In genomic region chr2:73203055-73203681, GRCh38 we compare ENCODE assay signal across 12 cellular contexts. TPM values are rescaled to one million over a fixed set of nuclear protein-coding genes. Genes with fewer than 3 reads are reported as not detected.
DNase-seq lines count a peak whose midpoint lies in the region; ATAC-seq and TF ChIP-seq lines count a peak whose summit lies in the region.
"Had no signal": no experiment of that assay in that cellular context is flagged by ENCODE, and none has a peak within 500 bp of the region (broad histone marks: within the 10 kb centered on the region; RNA-seq: fewer than 3 reads in every experiment).

No MANE protein-coding gene starts in this region.

- H3K36me3 Mint-ChIP-seq in natural killer cell = no peaks in the 10 kb centered on the region
- no peaks in the 10 kb centered on the region for H3K36me3 Mint-ChIP-seq in natural killer cell treated with Interleukin-12 subunit alpha and Interleukin-12 subunit beta and Interleukin-15 and Interleukin-18, amount 100 ng/mL, for 72 hours
- H3K36me3 Mint-ChIP-seq in memory B cell = no peaks in the 10 kb centered on the region

- no peaks in the 10 kb centered on the region for H3K27me3 ChIP-seq in aorta (ENCODE audit: control insufficient read depth in 1 of 2, insufficient read depth in 2 of 2, low read length in 1 of 2)
- peaks cover 19% of the 10 kb centered on the region for H3K27me3 ChIP-seq in colonic mucosa

- H3K36me3 ChIP-seq in aorta (ENCODE audit: control insufficient read depth in 1 of 2, insufficient read depth in 2 of 2, low read length in 1 of 2) (no peaks in the 10 kb centered on the region), colonic mucosa (no peaks in the 10 kb centered on the region)

- H3K4me1 Mint-ChIP-seq in natural killer cell = no peaks in the 10 kb centered on the region
- no peaks in the 10 kb centered on the region for H3K4me1 Mint-ChIP-seq in natural killer cell treated with Interleukin-12 subunit alpha and Interleukin-12 subunit beta and Interleukin-15 and Interleukin-18, amount 100 ng/mL, for 72 hours (ENCODE audit: low read depth in 2 of 2)
- H3K4me1 Mint-ChIP-seq in memory B cell = no peaks in the 10 kb centered on the region

- H3K9ac ChIP-seq in colonic mucosa (ENCODE audit: low read depth in 2 of 2, low read length in 2 of 2) = peak overlapping the region in 1 of 2 donors; percentile 50

- H3K27ac ChIP-seq in aorta (ENCODE audit: low read depth in 1 of 2, low read length in 2 of 2) (no peak overlapping the region), colonic mucosa (no peak overlapping the region)
- H3K27ac ChIP-seq: RWPE1 had no signal

- H3K27me3 Mint-ChIP-seq in natural killer cell (ENCODE audit: low read depth in 2 of 2) (peaks cover 30 to 57% of the 10 kb centered on the region in 2 donors), memory B cell (peaks cover 28% of the 10 kb centered on the region)
- peaks cover 31 to 33% of the 10 kb centered on the region in 2 donors for H3K27me3 Mint-ChIP-seq in natural killer cell treated with Interleukin-12 subunit alpha and Interleukin-12 subunit beta and Interleukin-15 and Interleukin-18, amount 100 ng/mL, for 72 hours

- H3K9me3 Mint-ChIP-seq in natural killer cell (no peaks in the 10 kb centered on the region), memory B cell (peaks cover 2% of the 10 kb centered on the region)
- no peaks in the 10 kb centered on the region for H3K9me3 Mint-ChIP-seq in natural killer cell treated with Interleukin-12 subunit alpha and Interleukin-12 subunit beta and Interleukin-15 and Interleukin-18, amount 100 ng/mL, for 72 hours

- H3K4me3 Mint-ChIP-seq in natural killer cell (peak overlapping the region; percentile 13), memory B cell (peak overlapping the region; percentile 68)
- no peak overlapping the region for H3K4me3 Mint-ChIP-seq in natural killer cell treated with Interleukin-12 subunit alpha and Interleukin-12 subunit beta and Interleukin-15 and Interleukin-18, amount 100 ng/mL, for 72 hours

- DNase-seq in natural killer cell = no peak
- no peak for DNase-seq in natural killer cell treated with Interleukin-12 subunit alpha and Interleukin-12 subunit beta and Interleukin-15 and Interleukin-18, amount 100 ng/mL, for 72 hours (ENCODE audit: low spot score)
- DNase-seq in dermis blood vessel endothelial cell = peak; percentile 21
- peak in 1 of 2 donors; percentile 22 for DNase-seq in memory B cell (ENCODE audit: low spot score in 2 of 2)
- DNase-seq in aorta = no peak
- DNase-seq in colonic mucosa = no peak
- DNase-seq in NCI-H2081 (lab: John Stamatoyannopoulos, UW) = no peak
- DNase-seq: activated CD4-positive, alpha-beta T cell treated with anti-CD3 and anti-CD28 coated beads, Interleukin-2, amount 50 U/mL, for 4 hours had no signal

- TF ChIP-seq CTCF in natural killer cell (IDR thresholded peaks at IDR 0.05) (no peak), colonic mucosa (IDR thresholded peaks at IDR 0.05) (no peak)

- H3K4me1 ChIP-seq in aorta (ENCODE audit: control insufficient read depth in 1 of 2, insufficient read depth in 2 of 2, low read length in 2 of 2) (no peaks in the 10 kb centered on the region), colonic mucosa (peaks cover 12% of the 10 kb centered on the region)

- H3K27ac Mint-ChIP-seq in natural killer cell = no peak overlapping the region
- H3K27ac Mint-ChIP-seq in natural killer cell treated with Interleukin-12 subunit alpha and Interleukin-12 subunit beta and Interleukin-15 and Interleukin-18, amount 100 ng/mL, for 72 hours = no peak overlapping the region
- H3K27ac Mint-ChIP-seq in memory B cell = no peak overlapping the region

- H3K4me3 ChIP-seq in aorta (ENCODE audit: low read length in 2 of 2) (no peak overlapping the region), colonic mucosa (no peak overlapping the region)

- 5 to 6% methylated on average over 34 to 44 of the region's 44 CpGs for WGBS in aorta, 2 donors

- no peak for ATAC-seq in natural killer cell
- no peak for ATAC-seq in natural killer cell treated with Interleukin-12 subunit alpha and Interleukin-12 subunit beta and Interleukin-15 and Interleukin-18, amount 100 ng/mL, for 72 hours
- no peak for ATAC-seq in memory B cell (ENCODE audit: low read depth)
- peak; percentile 17 for ATAC-seq in aorta (ENCODE audit: low FRiP score)
- ATAC-seq in HG03159 (IDR thresholded peaks at IDR 0.05; ENCODE audit: unreplicated experiment) = no peak

- H3K9me3 ChIP-seq in aorta (ENCODE audit: control insufficient read depth, low read length) (no peaks in the 10 kb centered on the region), colonic mucosa (no peaks in the 10 kb centered on the region)

- intact Hi-C loops in natural killer cell (cut with micrococcal nuclease) = no loop called here
- intact Hi-C loops in aorta (cut with DNase I) = no loop called here
- intact Hi-C loops in colonic mucosa (cut with DNase I) = no loop called here

RNA-seq across cellular contexts. Expression of gene NOTO, which starts 0.8 kb away (rescaled TPM):
- total RNA-seq in natural killer cell = not detected
- total RNA-seq in natural killer cell treated with Interleukin-12 subunit alpha and Interleukin-12 subunit beta and Interleukin-15 and Interleukin-18, amount 100 ng/mL, for 72 hours = not detected
- not detected in 2 replicates for total RNA-seq in dermis blood vessel endothelial cell
- not detected for total RNA-seq in aorta
- not detected for polyA plus RNA-seq in aorta
- total RNA-seq in colonic mucosa = not detected
- total RNA-seq: dermis microvascular lymphatic vessel endothelial cell, mononuclear cell had no signal

RNA-seq across cellular contexts. Expression of gene SMYD5, which starts 10.9 kb away (rescaled TPM):
- 10 to 100 TPM; 12.2 to 25.3 (median 12.2) TPM for total RNA-seq in natural killer cell
- total RNA-seq in natural killer cell treated with Interleukin-12 subunit alpha and Interleukin-12 subunit beta and Interleukin-15 and Interleukin-18, amount 100 ng/mL, for 72 hours = 10 to 100 TPM; 27.2 to 47.1 TPM
- 22.6 and 26.5 TPM in 2 replicates for total RNA-seq in dermis blood vessel endothelial cell
- 10 to 100 TPM; 17.9 to 23.0 TPM for total RNA-seq in aorta
- 10 to 100 TPM in 1 of 2 donors, 1 to 10 TPM in 1; 4.3 to 17.3 TPM for polyA plus RNA-seq in aorta
- 10 to 100 TPM in 1 of 2 donors, 1 to 10 TPM in 1; 9.4 to 18.9 TPM for total RNA-seq in colonic mucosa

RNA-seq across cellular contexts. Expression of gene PRADC1, which starts 29.9 kb away (rescaled TPM):
- total RNA-seq in natural killer cell = 1 to 10 TPM; 8.3 to 9.7 (median 9.1) TPM
- 10 to 100 TPM; 13.0 to 13.5 TPM for total RNA-seq in natural killer cell treated with Interleukin-12 subunit alpha and Interleukin-12 subunit beta and Interleukin-15 and Interleukin-18, amount 100 ng/mL, for 72 hours
- total RNA-seq in dermis blood vessel endothelial cell = 19.8 and 29.4 TPM in 2 replicates
- 10 to 100 TPM; 12.4 to 15.9 TPM for total RNA-seq in aorta
- polyA plus RNA-seq in aorta = 10 to 100 TPM; 25.9 to 54.8 TPM
- total RNA-seq in colonic mucosa = 10 to 100 TPM; 36.2 to 47.5 TPM

RNA-seq across cellular contexts. Expression of gene CCT7, which starts 30.9 kb away (rescaled TPM):
- total RNA-seq in natural killer cell (100 to 1,000 TPM in 2 of 3 donors, 10 to 100 TPM in 1; 82.3 to 114 (median 112) TPM), dermis blood vessel endothelial cell (338 and 453 TPM in 2 replicates), aorta (100 to 1,000 TPM; 128 to 157 TPM), colonic mucosa (100 to 1,000 TPM; 147 to 353 TPM)
- total RNA-seq in natural killer cell treated with Interleukin-12 subunit alpha and Interleukin-12 subunit beta and Interleukin-15 and Interleukin-18, amount 100 ng/mL, for 72 hours = 100 to 1,000 TPM; 417 to 436 TPM
- polyA plus RNA-seq in aorta = 100 to 1,000 TPM; 132 to 154 TPM
